In the genomic region with DNA sequence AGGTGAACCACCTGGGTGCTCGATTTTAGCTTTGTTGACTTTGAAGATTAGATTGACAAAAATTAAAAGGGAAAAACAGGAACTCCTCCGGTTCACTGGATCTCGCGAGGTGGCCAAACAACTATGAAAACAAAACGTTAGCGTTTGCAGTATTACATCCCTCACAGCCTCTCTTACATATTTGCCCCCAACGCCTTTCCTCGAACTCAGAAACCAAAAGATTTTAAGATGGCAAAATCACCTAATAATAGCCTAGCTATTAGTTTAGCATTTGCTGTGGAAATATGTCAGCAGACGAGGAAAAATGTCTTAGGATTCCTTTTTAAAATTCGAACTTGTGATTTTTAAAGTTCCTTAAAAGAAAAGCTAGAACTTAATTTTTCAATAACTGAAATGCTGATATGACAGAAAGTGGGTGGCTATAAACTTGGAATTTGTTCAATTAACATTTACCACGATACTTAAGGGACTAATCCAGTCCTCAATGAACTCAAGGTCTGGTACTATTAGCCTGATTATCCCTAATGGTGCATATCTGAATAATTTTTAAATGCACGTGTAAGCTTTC, we compare ENCODE assay signal across 8 cellular contexts. TPM values are rescaled to one million over a fixed set of nuclear protein-coding genes. Genes with fewer than 3 reads are reported as not detected.
A peak's percentile ranks its signal among the peaks of the same experiment; 100 is the strongest.
DNase-seq lines count a peak whose midpoint lies in the region; ATAC-seq and TF ChIP-seq lines count a peak whose summit lies in the region.

No MANE protein-coding gene starts in this region.

- H3K36me3 ChIP-seq in OCI-LY7 (ENCODE audit: insufficient read depth, low read length): no peaks in the 10 kb centered on the region
- H3K36me3 ChIP-seq in colonic mucosa: no peaks in the 10 kb centered on the region
- no peaks in the 10 kb centered on the region for H3K36me3 ChIP-seq in mesodermal cell (ENCODE audit: control insufficient read depth, insufficient read depth, low read length)

- no peaks in the 10 kb centered on the region for H3K9me2 ChIP-seq in OCI-LY7 (ENCODE audit: insufficient read depth, low read length)

- POLR2A ChIA-PET in OCI-LY7 (lab: Charles Lee): interaction anchor here (0.5 to 3.4 kb wide), 9 partner anchors 8 to 224 kb away, joined by 3 to 11 read pairs (median 3); a partner anchor contains a TSS

- H3K4me2 ChIP-seq in OCI-LY7 (ENCODE audit: low read length): peak overlapping the region; percentile 87

- H3K27ac ChIP-seq in OCI-LY7 (ENCODE audit: low read depth, low read length, poor library complexity, severe bottlenecking) (peak overlapping the region; percentile 64), colonic mucosa (peak overlapping the region; percentile 96), mesodermal cell (ENCODE audit: low read depth, low read length, severe bottlenecking) (peak overlapping the region; percentile 78)

- peak; percentile 26 for ATAC-seq in HG02610 (IDR thresholded peaks at IDR 0.05; ENCODE audit: unreplicated experiment)
- no peak for ATAC-seq in HG03378 (IDR thresholded peaks at IDR 0.05; ENCODE audit: unreplicated experiment)

- peaks cover 17% of the 10 kb centered on the region for H3K79me2 ChIP-seq in OCI-LY7 (ENCODE audit: insufficient read depth, low read depth, low read length)

- peak; percentile 75 for DNase-seq in NCI-H2227 (lab: John Stamatoyannopoulos, UW; ENCODE audit: unreplicated experiment)
- DNase-seq in NCI-H2227 treated with DMSO at 0.1 percent for 48 hours (lab: John Stamatoyannopoulos, UW): no peak
- DNase-seq in OCI-LY7 (ENCODE audit: low spot score): no peak
- DNase-seq in colonic mucosa: no peak
- no peak for DNase-seq in hypothalamus (lab: John Stamatoyannopoulos, UW)

- CTCF ChIA-PET in OCI-LY7 (lab: Charles Lee; ENCODE audit: unreplicated experiment): no interaction called here

- TF ChIP-seq CTCF in OCI-LY7 (conservative IDR thresholded peaks at IDR 0.05; ENCODE audit: low read length) (no peak), colonic mucosa (IDR thresholded peaks at IDR 0.05) (no peak)

- 55 to 62% methylated on average over 5 to 8 of the region's 12 CpGs for WGBS in mesodermal cell (ENCODE audit: insufficient coverage in 2 of 2), 2 experiments

- H3K9ac ChIP-seq in colonic mucosa (ENCODE audit: low read depth in 2 of 2, low read length in 2 of 2): peak overlapping the region; percentile 66 to 84

- H3K4me1 ChIP-seq in OCI-LY7 (ENCODE audit: insufficient read depth, low read length, poor library complexity, severe bottlenecking) (peaks cover 19% of the 10 kb centered on the region), colonic mucosa (no peaks in the 10 kb centered on the region), mesodermal cell (ENCODE audit: control insufficient read depth, insufficient read depth, low read length, poor library complexity, severe bottlenecking) (peaks cover 16% of the 10 kb centered on the region)

- no peaks in the 10 kb centered on the region for H3K9me3 ChIP-seq in OCI-LY7 (ENCODE audit: low read length)
- H3K9me3 ChIP-seq in colonic mucosa: no peaks in the 10 kb centered on the region
- peaks cover 7% of the 10 kb centered on the region for H3K9me3 ChIP-seq in mesodermal cell (ENCODE audit: control insufficient read depth, low read length)

- H4K20me1 ChIP-seq in OCI-LY7 (ENCODE audit: insufficient read depth, low read length): no peaks in the 10 kb centered on the region

- no peaks in the 10 kb centered on the region for H3K27me3 ChIP-seq in colonic mucosa

- TSS peak; percentile 100 for BruUV-seq in OCI-LY7 (replicated peaks; lab: Mats Ljungman, UMichigan)

- intact Hi-C loops in OCI-LY7 (cut with micrococcal nuclease; ENCODE audit: unreplicated experiment) (loop anchor here (2.0 kb wide), 2 partner anchors 47 to 163 kb away; a partner anchor contains a TSS), colonic mucosa (cut with DNase I) (no loop called here)

- H3K4me3 ChIP-seq in OCI-LY7 (ENCODE audit: low read depth, low read length, poor library complexity, severe bottlenecking) (peak overlapping the region; percentile 85), colonic mucosa (peak overlapping the region; percentile 81), mesodermal cell (ENCODE audit: extremely low read depth, insufficient read depth, low read length, poor library complexity, severe bottlenecking) (peak overlapping the region; percentile 74)

- H2AFZ ChIP-seq in OCI-LY7 (ENCODE audit: low read length): peak overlapping the region; percentile 100

RNA-seq across cellular contexts. Expression of a gene that starts 0.5 kb away (rescaled TPM):
- total RNA-seq in OCI-LY7 (2014; rRNA removed; shearing (Covaris generic)): 13.6 and 17.7 TPM in 2 replicates
- total RNA-seq in OCI-LY7 (2022) (18.0 and 19.5 TPM in 2 replicates), colonic mucosa (1 to 10 TPM; 5.6 to 8.6 TPM)
- polyA plus RNA-seq in mesodermal cell (2013, experiment 1 of 2): 29.6 TPM
- 31.6 TPM for polyA plus RNA-seq in mesodermal cell (2013, experiment 2 of 2)

RNA-seq across cellular contexts. Expression of a gene that starts 48.2 kb away (rescaled TPM):
- total RNA-seq in OCI-LY7 (2014; rRNA removed; shearing (Covaris generic)): 23.6 and 26.5 TPM in 2 replicates
- total RNA-seq in OCI-LY7 (2022) (25.6 and 29.1 TPM in 2 replicates), colonic mucosa (10 to 100 TPM; 18.0 to 21.8 TPM)
- polyA plus RNA-seq in mesodermal cell (2013, experiment 1 of 2): 36.2 TPM
- 40.8 TPM for polyA plus RNA-seq in mesodermal cell (2013, experiment 2 of 2)
